Comparison of ENCODE assay signal across 1 cellular context in the genomic region with DNA sequence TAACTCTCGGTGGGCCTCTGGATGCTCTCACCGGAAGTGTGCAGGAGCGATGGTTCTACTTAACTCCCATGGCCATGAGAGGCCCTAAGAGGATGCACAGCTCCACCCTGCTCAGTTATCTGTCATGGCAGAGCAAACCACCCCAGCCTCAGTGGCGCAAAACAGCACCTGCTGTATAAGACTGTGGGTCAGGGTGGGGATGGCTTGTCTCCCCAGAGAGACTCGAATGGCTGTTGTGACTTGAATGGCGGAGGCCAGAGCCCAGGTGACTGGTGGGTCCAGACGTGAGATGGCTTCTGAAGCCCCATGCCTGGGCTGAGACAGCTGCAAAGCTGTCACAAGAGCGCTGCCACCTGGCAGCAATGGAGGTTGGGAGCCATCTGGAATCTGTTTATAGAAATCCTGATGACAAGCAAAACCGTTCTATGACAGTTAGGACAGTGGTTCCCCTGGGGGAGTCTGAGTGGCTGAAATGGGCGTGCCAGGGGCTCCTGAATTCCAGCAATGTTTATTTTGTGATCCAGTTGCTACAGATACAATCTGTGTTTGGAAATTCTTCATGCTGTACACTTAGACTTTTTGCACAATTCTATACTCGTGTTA.
TF ChIP-seq lines count a peak whose summit lies in the region.

No MANE protein-coding gene starts in this region.

TF ChIP-seq in H1, 55 proteins besides CTCF, POLR2A, EP300 and RAD21 (continued from another document):
- TF ChIP-seq, protein P1, sequence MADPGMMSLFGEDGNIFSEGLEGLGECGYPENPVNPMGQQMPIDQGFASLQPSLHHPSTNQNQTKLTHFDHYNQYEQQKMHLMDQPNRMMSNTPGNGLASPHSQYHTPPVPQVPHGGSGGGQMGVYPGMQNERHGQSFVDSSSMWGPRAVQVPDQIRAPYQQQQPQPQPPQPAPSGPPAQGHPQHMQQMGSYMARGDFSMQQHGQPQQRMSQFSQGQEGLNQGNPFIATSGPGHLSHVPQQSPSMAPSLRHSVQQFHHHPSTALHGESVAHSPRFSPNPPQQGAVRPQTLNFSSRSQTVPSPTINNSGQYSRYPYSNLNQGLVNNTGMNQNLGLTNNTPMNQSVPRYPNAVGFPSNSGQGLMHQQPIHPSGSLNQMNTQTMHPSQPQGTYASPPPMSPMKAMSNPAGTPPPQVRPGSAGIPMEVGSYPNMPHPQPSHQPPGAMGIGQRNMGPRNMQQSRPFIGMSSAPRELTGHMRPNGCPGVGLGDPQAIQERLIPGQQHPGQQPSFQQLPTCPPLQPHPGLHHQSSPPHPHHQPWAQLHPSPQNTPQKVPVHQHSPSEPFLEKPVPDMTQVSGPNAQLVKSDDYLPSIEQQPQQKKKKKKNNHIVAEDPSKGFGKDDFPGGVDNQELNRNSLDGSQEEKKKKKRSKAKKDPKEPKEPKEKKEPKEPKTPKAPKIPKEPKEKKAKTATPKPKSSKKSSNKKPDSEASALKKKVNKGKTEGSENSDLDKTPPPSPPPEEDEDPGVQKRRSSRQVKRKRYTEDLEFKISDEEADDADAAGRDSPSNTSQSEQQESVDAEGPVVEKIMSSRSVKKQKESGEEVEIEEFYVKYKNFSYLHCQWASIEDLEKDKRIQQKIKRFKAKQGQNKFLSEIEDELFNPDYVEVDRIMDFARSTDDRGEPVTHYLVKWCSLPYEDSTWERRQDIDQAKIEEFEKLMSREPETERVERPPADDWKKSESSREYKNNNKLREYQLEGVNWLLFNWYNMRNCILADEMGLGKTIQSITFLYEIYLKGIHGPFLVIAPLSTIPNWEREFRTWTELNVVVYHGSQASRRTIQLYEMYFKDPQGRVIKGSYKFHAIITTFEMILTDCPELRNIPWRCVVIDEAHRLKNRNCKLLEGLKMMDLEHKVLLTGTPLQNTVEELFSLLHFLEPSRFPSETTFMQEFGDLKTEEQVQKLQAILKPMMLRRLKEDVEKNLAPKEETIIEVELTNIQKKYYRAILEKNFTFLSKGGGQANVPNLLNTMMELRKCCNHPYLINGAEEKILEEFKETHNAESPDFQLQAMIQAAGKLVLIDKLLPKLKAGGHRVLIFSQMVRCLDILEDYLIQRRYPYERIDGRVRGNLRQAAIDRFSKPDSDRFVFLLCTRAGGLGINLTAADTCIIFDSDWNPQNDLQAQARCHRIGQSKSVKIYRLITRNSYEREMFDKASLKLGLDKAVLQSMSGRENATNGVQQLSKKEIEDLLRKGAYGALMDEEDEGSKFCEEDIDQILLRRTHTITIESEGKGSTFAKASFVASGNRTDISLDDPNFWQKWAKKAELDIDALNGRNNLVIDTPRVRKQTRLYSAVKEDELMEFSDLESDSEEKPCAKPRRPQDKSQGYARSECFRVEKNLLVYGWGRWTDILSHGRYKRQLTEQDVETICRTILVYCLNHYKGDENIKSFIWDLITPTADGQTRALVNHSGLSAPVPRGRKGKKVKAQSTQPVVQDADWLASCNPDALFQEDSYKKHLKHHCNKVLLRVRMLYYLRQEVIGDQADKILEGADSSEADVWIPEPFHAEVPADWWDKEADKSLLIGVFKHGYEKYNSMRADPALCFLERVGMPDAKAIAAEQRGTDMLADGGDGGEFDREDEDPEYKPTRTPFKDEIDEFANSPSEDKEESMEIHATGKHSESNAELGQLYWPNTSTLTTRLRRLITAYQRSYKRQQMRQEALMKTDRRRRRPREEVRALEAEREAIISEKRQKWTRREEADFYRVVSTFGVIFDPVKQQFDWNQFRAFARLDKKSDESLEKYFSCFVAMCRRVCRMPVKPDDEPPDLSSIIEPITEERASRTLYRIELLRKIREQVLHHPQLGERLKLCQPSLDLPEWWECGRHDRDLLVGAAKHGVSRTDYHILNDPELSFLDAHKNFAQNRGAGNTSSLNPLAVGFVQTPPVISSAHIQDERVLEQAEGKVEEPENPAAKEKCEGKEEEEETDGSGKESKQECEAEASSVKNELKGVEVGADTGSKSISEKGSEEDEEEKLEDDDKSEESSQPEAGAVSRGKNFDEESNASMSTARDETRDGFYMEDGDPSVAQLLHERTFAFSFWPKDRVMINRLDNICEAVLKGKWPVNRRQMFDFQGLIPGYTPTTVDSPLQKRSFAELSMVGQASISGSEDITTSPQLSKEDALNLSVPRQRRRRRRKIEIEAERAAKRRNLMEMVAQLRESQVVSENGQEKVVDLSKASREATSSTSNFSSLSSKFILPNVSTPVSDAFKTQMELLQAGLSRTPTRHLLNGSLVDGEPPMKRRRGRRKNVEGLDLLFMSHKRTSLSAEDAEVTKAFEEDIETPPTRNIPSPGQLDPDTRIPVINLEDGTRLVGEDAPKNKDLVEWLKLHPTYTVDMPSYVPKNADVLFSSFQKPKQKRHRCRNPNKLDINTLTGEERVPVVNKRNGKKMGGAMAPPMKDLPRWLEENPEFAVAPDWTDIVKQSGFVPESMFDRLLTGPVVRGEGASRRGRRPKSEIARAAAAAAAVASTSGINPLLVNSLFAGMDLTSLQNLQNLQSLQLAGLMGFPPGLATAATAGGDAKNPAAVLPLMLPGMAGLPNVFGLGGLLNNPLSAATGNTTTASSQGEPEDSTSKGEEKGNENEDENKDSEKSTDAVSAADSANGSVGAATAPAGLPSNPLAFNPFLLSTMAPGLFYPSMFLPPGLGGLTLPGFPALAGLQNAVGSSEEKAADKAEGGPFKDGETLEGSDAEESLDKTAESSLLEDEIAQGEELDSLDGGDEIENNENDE (IDR thresholded peaks at IDR 0.05; ENCODE audit: insufficient replicate concordance, low read length) = no peak
- no peak for TF ChIP-seq RNF2 (IDR thresholded peaks at IDR 0.05; ENCODE audit: borderline replicate concordance, low read depth, low read length, missing control alignments, poor library complexity, severe bottlenecking)
- TF ChIP-seq SP1 (IDR thresholded peaks at IDR 0.05; ENCODE audit: low read depth, low read length) = no peak
- TF ChIP-seq BCL11A (IDR thresholded peaks at IDR 0.05; ENCODE audit: low read depth in 2 of 2, low read length in 2 of 2) = no peak
- TF ChIP-seq JUN (IDR thresholded peaks at IDR 0.05; ENCODE audit: low read depth, low read length) = no peak
- TF ChIP-seq RXRA (IDR thresholded peaks at IDR 0.05; ENCODE audit: insufficient read depth, low read depth, low read length) = no peak
- TF ChIP-seq SUZ12 (IDR thresholded peaks at IDR 0.05; ENCODE audit: low read length) = no peak
- TF ChIP-seq, protein P2, sequence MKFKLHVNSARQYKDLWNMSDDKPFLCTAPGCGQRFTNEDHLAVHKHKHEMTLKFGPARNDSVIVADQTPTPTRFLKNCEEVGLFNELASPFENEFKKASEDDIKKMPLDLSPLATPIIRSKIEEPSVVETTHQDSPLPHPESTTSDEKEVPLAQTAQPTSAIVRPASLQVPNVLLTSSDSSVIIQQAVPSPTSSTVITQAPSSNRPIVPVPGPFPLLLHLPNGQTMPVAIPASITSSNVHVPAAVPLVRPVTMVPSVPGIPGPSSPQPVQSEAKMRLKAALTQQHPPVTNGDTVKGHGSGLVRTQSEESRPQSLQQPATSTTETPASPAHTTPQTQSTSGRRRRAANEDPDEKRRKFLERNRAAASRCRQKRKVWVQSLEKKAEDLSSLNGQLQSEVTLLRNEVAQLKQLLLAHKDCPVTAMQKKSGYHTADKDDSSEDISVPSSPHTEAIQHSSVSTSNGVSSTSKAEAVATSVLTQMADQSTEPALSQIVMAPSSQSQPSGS (IDR thresholded peaks at IDR 0.05; ENCODE audit: low read length) = no peak
- no peak for TF ChIP-seq EZH2 (IDR thresholded peaks at IDR 0.05; ENCODE audit: low read depth, low read length, severe bottlenecking)
